9 cellular contexts compared by ENCODE assay signal in genomic region chr22:44668190-44668885, GRCh38.
DNase-seq lines count a peak whose midpoint lies in the region; ATAC-seq and FAIRE-seq lines count a peak whose summit lies in the region.
"Had no signal": no experiment of that assay in that cellular context is flagged by ENCODE, and none has a peak within 500 bp of the region (broad histone marks: within the 10 kb centered on the region; RNA-seq: fewer than 3 reads in every experiment).

No MANE protein-coding gene starts in this region.

- H3K27ac ChIP-seq in duodenal mucosa (ENCODE audit: low read depth, low read length): peak overlapping the region; percentile 32
- H3K27ac ChIP-seq in muscle layer of duodenum (ENCODE audit: low read length): no peak overlapping the region

- H3K4me3 ChIP-seq in duodenal mucosa (ENCODE audit: low read depth in 1 of 2, low read length in 2 of 2) (peak overlapping the region; percentile 33 to 62), muscle layer of duodenum (ENCODE audit: low read depth in 1 of 2, low read length in 2 of 2) (peak overlapping the region; percentile 21 to 67)

- no peaks in the 10 kb centered on the region for H3K36me3 ChIP-seq in duodenal mucosa (ENCODE audit: control insufficient read depth in 1 of 2, insufficient read depth in 2 of 2, low read length in 2 of 2)
- no peaks in the 10 kb centered on the region for H3K36me3 ChIP-seq in muscle layer of duodenum (ENCODE audit: control insufficient read depth in 1 of 2, insufficient read depth in 2 of 2, low read length in 2 of 2)

- H3K27me3 ChIP-seq in duodenal mucosa (ENCODE audit: control insufficient read depth in 1 of 2, insufficient read depth in 2 of 2, low read length in 2 of 2) (peaks cover 27 to 33% of the 10 kb centered on the region in 2 donors), muscle layer of duodenum (ENCODE audit: low read depth, low read length) (no peaks in the 10 kb centered on the region)

- peak; percentile 27 for FAIRE-seq in urothelium cell line (lab: Jason Lieb, UNC)

- H3K4me1 ChIP-seq in duodenal mucosa (ENCODE audit: control insufficient read depth in 1 of 2, insufficient read depth in 2 of 2, low read length in 2 of 2) (peaks cover 12 to 25% of the 10 kb centered on the region in 2 donors), muscle layer of duodenum (ENCODE audit: control insufficient read depth in 1 of 2, insufficient read depth in 2 of 2, low read length in 2 of 2) (peaks cover 0 to 12% of the 10 kb centered on the region in 2 donors)

- ATAC-seq in GM19023 (IDR thresholded peaks at IDR 0.05; ENCODE audit: unreplicated experiment): no peak
- ATAC-seq: HCT116 had no signal

- peak overlapping the region in 1 of 2 donors; percentile 33 for H3K9ac ChIP-seq in duodenal mucosa (ENCODE audit: low read depth in 1 of 2, low read length in 2 of 2)

- DNase-seq in D341Med (ENCODE audit: low spot score): peak; percentile 77
- peak; percentile 58 for DNase-seq in UCSD-AML1 (lab: John Stamatoyannopoulos, UW; ENCODE audit: unreplicated experiment)
- DNase-seq in urothelium cell line (ENCODE audit: low spot score): peak; percentile 76
- no peak for DNase-seq in COR-L47 (lab: John Stamatoyannopoulos, UW)
- no peak for DNase-seq in NCI-H1092 treated with DMSO at 0.1 percent for 48 hours (lab: John Stamatoyannopoulos, UW)

- H3K9me3 ChIP-seq in duodenal mucosa (ENCODE audit: control insufficient read depth in 1 of 2, low read length in 2 of 2): no peaks in the 10 kb centered on the region
- H3K9me3 ChIP-seq in muscle layer of duodenum (ENCODE audit: control insufficient read depth in 1 of 2, low read length in 2 of 2): no peaks in the 10 kb centered on the region

Comparison
In these comparisons a context has a peak if more than half of its experiments do, and no peak if none do; other contexts are left out.
1. DNase-seq: peak in D341Med (single experiment), UCSD-AML1 (single experiment) and urothelium cell line (single experiment); none in COR-L47 (single experiment) and NCI-H1092 treated with DMSO at 0.1 percent for 48 hours (single experiment).